ENCODE assay signal across 24 cellular contexts in genomic region chr19:32595491-32595890, GRCh38.
"Had no signal": no experiment of that assay in that cellular context is flagged by ENCODE, and none has a peak within 500 bp of the region (broad histone marks: within the 10 kb centered on the region; RNA-seq: fewer than 3 reads in every experiment).

No MANE protein-coding gene starts in this region.

- H3K4me1 Mint-ChIP-seq: mesothelial cell of epicardium had no signal

- H3K27ac Mint-ChIP-seq: dendritic cell treated with granulocyte-macrophage colony-stimulating factor and Interleukin-4, amounts not matched to agents 40 ng/mL and 50 ng/mL, for 4 days; endodermal cell; mesothelial cell of epicardium had no signal

- H3K4me3 Mint-ChIP-seq: dendritic cell treated with granulocyte-macrophage colony-stimulating factor and Interleukin-4, amounts not matched to agents 40 ng/mL and 50 ng/mL, for 4 days; effector memory CD8-positive, alpha-beta T cell; endodermal cell; mesothelial cell of epicardium had no signal

- H3K27me3 Mint-ChIP-seq: dendritic cell treated with granulocyte-macrophage colony-stimulating factor and Interleukin-4, amounts not matched to agents 40 ng/mL and 50 ng/mL, for 4 days; effector memory CD8-positive, alpha-beta T cell had no signal

- H3K9me3 ChIP-seq: colonic mucosa, esophagus squamous epithelium, gastrocnemius medialis, heart right ventricle, left lung, lower lobe of right lung, mucosa of descending colon had no signal

- H3K9me3 Mint-ChIP-seq: effector memory CD8-positive, alpha-beta T cell had no signal

- ATAC-seq: effector memory CD8-positive, alpha-beta T cell; esophagus mucosa; gastrocnemius medialis; heart right ventricle; left cardiac atrium; left lung; left ventricle myocardium superior; lower lobe of right lung; mucosa of descending colon had no signal

- H3K4me1 ChIP-seq: colonic mucosa, esophagus squamous epithelium, gastrocnemius medialis, heart right ventricle, left lung, lower lobe of right lung had no signal

- H3K27ac ChIP-seq: colonic mucosa, epithelial cell of prostate, esophagus squamous epithelium, gastrocnemius medialis, heart right ventricle, left lung, lower lobe of right lung had no signal

- DNase-seq: cerebellar nuclear complex; colonic mucosa; cortex of kidney; effector CD8-positive, alpha-beta T cell; effector memory CD8-positive, alpha-beta T cell; endodermal cell; erythroblast; esophagus squamous epithelium; foreskin fibroblast; foreskin melanocyte; gastrocnemius medialis; glutamatergic neuron; heart right ventricle; hippocampal formation; left cardiac atrium; left lung; left ventricle myocardium superior; lower lobe of right lung; mesenchymal stem cell; mucosa of descending colon had no signal

- H3K4me3 ChIP-seq: colonic mucosa, esophagus squamous epithelium, gastrocnemius medialis, heart right ventricle, left lung, lower lobe of right lung, mucosa of descending colon had no signal

- H3K27me3 ChIP-seq: colonic mucosa, esophagus squamous epithelium, gastrocnemius medialis, heart right ventricle, left lung had no signal
